Comparison of ENCODE assay signal across 1 cellular context in genomic region chr5:119288364-119289047, GRCh38.
TF ChIP-seq lines count a peak whose summit lies in the region.

No MANE protein-coding gene starts in this region.

TF ChIP-seq in HEK293, 187 proteins besides CTCF, POLR2A, EP300 and RAD21 (continued from another document):
- TF ChIP-seq PRDM4 (tag by site-specific recombination; IDR thresholded peaks at IDR 0.05) (no peak; the same call in 1 of the 2 replicates), OSR2 (tag by site-specific recombination; IDR thresholded peaks at IDR 0.05) (peak; percentile 33; the same call in 1 of the 2 replicates), REPIN1 (tag by site-specific recombination; IDR thresholded peaks at IDR 0.05; ENCODE audit: low read depth) (no peak), ZBTB44 (tag by site-specific recombination; IDR thresholded peaks at IDR 0.05) (0 out of 2 replicates have a peak, but pooled peaks have one; percentile 17), TCF7L2 (IDR thresholded peaks at IDR 0.05; ENCODE audit: borderline replicate concordance, low read depth, low read length) (peak; percentile 67; the same call in 1 of the 2 replicates), IKZF3 (tag by site-specific recombination; IDR thresholded peaks at IDR 0.05) (no peak), ZSCAN18 (tag by site-specific recombination; IDR thresholded peaks at IDR 0.05) (no peak), ZNF239 (tag by site-specific recombination; IDR thresholded peaks at IDR 0.05) (no peak), ZNF639 (tag by site-specific recombination; IDR thresholded peaks at IDR 0.05) (no peak), ZNF10 (tag by site-specific recombination; IDR thresholded peaks at IDR 0.05) (no peak), BCL11B (tag by site-specific recombination; IDR thresholded peaks at IDR 0.05; ENCODE audit: low read depth) (no peak), ZNF48 (tag by site-specific recombination; IDR thresholded peaks at IDR 0.05) (no peak), ZNF830 (tag by site-specific recombination; IDR thresholded peaks at IDR 0.05; ENCODE audit: low read depth) (no peak), ZSCAN30 (tag by site-specific recombination; IDR thresholded peaks at IDR 0.05) (0 out of 2 replicates have a peak, but pooled peaks have one; percentile 32), HOXA7 (CRISPR knock-in tag; IDR thresholded peaks at IDR 0.05; ENCODE audit: borderline replicate concordance) (no peak), ZNF768 (tag by site-specific recombination; IDR thresholded peaks at IDR 0.05) (no peak), ZNF707 (tag by site-specific recombination; IDR thresholded peaks at IDR 0.05) (no peak), ZNF555 (tag by site-specific recombination; conservative IDR thresholded peaks at IDR 0.05) (no peak), ZSCAN23 (tag by site-specific recombination; IDR thresholded peaks at IDR 0.05) (no peak), ZBTB20 (tag by site-specific recombination; IDR thresholded peaks at IDR 0.05) (no peak), ZNF18 (tag by site-specific recombination; IDR thresholded peaks at IDR 0.05) (0 out of 2 replicates have a peak, but pooled peaks have one; percentile 54), ZFP41 (tag by site-specific recombination; IDR thresholded peaks at IDR 0.05; ENCODE audit: borderline replicate concordance) (no peak), ZNF837 (tag by site-specific recombination; IDR thresholded peaks at IDR 0.05) (no peak), ZNF302 (tag by site-specific recombination; IDR thresholded peaks at IDR 0.05; ENCODE audit: low read depth) (no peak), PRDM6 (tag by site-specific recombination; IDR thresholded peaks at IDR 0.05) (peak; percentile 82), ZXDB (tag by site-specific recombination; IDR thresholded peaks at IDR 0.05) (peak; percentile 24; the same call in 1 of the 2 replicates)
